9 cellular contexts compared by ENCODE assay signal in genomic region chr17:7549401-7550055, GRCh38. TPM values are rescaled to one million over a fixed set of nuclear protein-coding genes. Genes with fewer than 3 reads are reported as not detected.
DNase-seq lines count a peak whose midpoint lies in the region; ATAC-seq, FAIRE-seq and TF ChIP-seq lines count a peak whose summit lies in the region.
"Had no signal": no experiment of that assay in that cellular context is flagged by ENCODE, and none has a peak within 500 bp of the region (broad histone marks: within the 10 kb centered on the region; RNA-seq: fewer than 3 reads in every experiment).

No MANE protein-coding gene starts in this region.

- H3K4me2 ChIP-seq in mammary epithelial cell (ENCODE audit: insufficient read depth, low read depth, low read length): peak overlapping the region; percentile 95
- H3K4me2 ChIP-seq in HepG2 (ENCODE audit: low read depth, low read length): peak overlapping the region; percentile 65
- no peak overlapping the region for H3K4me2 ChIP-seq in MM.1S (ENCODE audit: low read depth, low read length)

- H3K27ac ChIP-seq in mammary epithelial cell (ENCODE audit: insufficient read depth, low read depth, low read length): no peak overlapping the region
- H3K27ac ChIP-seq in HepG2 (ENCODE audit: extremely low read length, insufficient read depth, low read length): no peak overlapping the region
- no peak overlapping the region for H3K27ac ChIP-seq in MM.1S (ENCODE audit: low read length)
- H3K27ac ChIP-seq: C4-2B had no signal

- H3K4me3 Mint-ChIP-seq in stimulated activated naive B cell treated with anti-CD40 and anti-IgM and Interleukin-4, amounts not matched to agents 10 μg/mL and 1 μg/mL and 100 μg/mL, for 72 hours: peak overlapping the region; percentile 68 to 69

- peaks cover 18% of the 10 kb centered on the region for H3F3A ChIP-seq in MM.1S (ENCODE audit: insufficient read depth, low read length)

- CTCF ChIA-PET in mammary epithelial cell (lab: Charles Lee; ENCODE audit: low non-redundant PET) (no interaction called here), HepG2 (lab: Yijun Ruan, JAX; ENCODE audit: low intra/inter-chr PET ratio, low total read pairs) (no interaction called here)

- no peaks in the 10 kb centered on the region for H3K9me2 ChIP-seq in MM.1S (replicated peaks; ENCODE audit: insufficient read depth, low read length)

- H2AFZ ChIP-seq in mammary epithelial cell (ENCODE audit: low read depth, low read length) (peak overlapping the region; percentile 95), HepG2 (ENCODE audit: low read length) (no peak overlapping the region), MM.1S (ENCODE audit: low read length) (no peak overlapping the region)

- H3K36me3 ChIP-seq in mammary epithelial cell (ENCODE audit: insufficient read depth, low read length) (no peaks in the 10 kb centered on the region), HepG2 (replicated peaks in 1 of 2; ENCODE audit: control insufficient read depth in 1 of 2, insufficient read depth in 2 of 2, low read length in 2 of 2) (no peaks in the 10 kb centered on the region), MM.1S (replicated peaks; ENCODE audit: insufficient read depth, low read length) (no peaks in the 10 kb centered on the region)

- peaks cover 14% of the 10 kb centered on the region for H3K4me1 ChIP-seq in mammary epithelial cell (ENCODE audit: insufficient read depth, low read length)
- H3K4me1 ChIP-seq in HepG2 (ENCODE audit: insufficient read depth, low read length): peaks cover 54% of the 10 kb centered on the region
- peaks cover 18% of the 10 kb centered on the region for H3K4me1 ChIP-seq in MM.1S (ENCODE audit: low read length)

- no TSS peak for BruUV-seq in mammary epithelial cell (replicated peaks; lab: Mats Ljungman, UMichigan)
- no TSS peak for BruUV-seq in HepG2 (replicated peaks; lab: Mats Ljungman, UMichigan)

- TF ChIP-seq CTCF in mammary epithelial cell (conservative IDR thresholded peaks at IDR 0.05 in 1 of 2, IDR thresholded peaks at IDR 0.05 in 1 of 2; ENCODE audit: extremely low read depth in 1 of 2, insufficient read depth in 1 of 2, low read depth in 1 of 2, low read length in 2 of 2): no peak
- no peak for TF ChIP-seq CTCF in HepG2 (CRISPR knock-in tag; IDR thresholded peaks at IDR 0.05)
- TF ChIP-seq CTCF in MM.1S (IDR thresholded peaks at IDR 0.05; ENCODE audit: low read length): no peak

- DNase-seq in activated T-cell treated with anti-CD3 and anti-CD28 coated beads for 24 hours (ENCODE audit: low read depth) (peak; percentile 30), activated T-cell treated with anti-CD3 and anti-CD28 coated beads for 4 hours (no peak), mammary epithelial cell (no peak), HepG2 (ENCODE audit: low spot score) (no peak), GF-D8 (lab: John Stamatoyannopoulos, UW) (no peak), GDM1 (lab: John Stamatoyannopoulos, UW) (no peak), MM.1S (no peak)
- no peak for DNase-seq in stimulated activated naive B cell treated with anti-CD40 and anti-IgM and Interleukin-4, amounts not matched to agents 10 μg/mL and 1 μg/mL and 100 μg/mL, for 72 hours

- dilution Hi-C loops in mammary epithelial cell (cut with HindIII; ENCODE audit: low sequenced_read_pairs): loop anchor here (5.0 kb wide), 1 partner anchor 62 kb away; no protein-coding TSS in a partner anchor

- TF ChIP-seq POLR2A in HepG2 (IDR thresholded peaks at IDR 0.05; ENCODE audit: insufficient read depth in 1 of 2, low read depth in 2 of 2, low read length in 2 of 2): no peak

- H3K27me3 ChIP-seq in mammary epithelial cell (ENCODE audit: insufficient read depth, low read length): no peaks in the 10 kb centered on the region
- no peaks in the 10 kb centered on the region; a peak in 2 of 5 replicates for H3K27me3 ChIP-seq in HepG2 (ENCODE audit: control insufficient read depth in 1 of 2, insufficient read depth in 2 of 2, low read length in 2 of 2)
- H3K27me3 ChIP-seq in MM.1S (replicated peaks; ENCODE audit: insufficient read depth, low read length): peaks cover 7% of the 10 kb centered on the region

- H3K27ac Mint-ChIP-seq in stimulated activated naive B cell treated with anti-CD40 and anti-IgM and Interleukin-4, amounts not matched to agents 10 μg/mL and 1 μg/mL and 100 μg/mL, for 72 hours: peak overlapping the region; percentile 14

- H3K4me1 Mint-ChIP-seq in stimulated activated naive B cell treated with anti-CD40 and anti-IgM and Interleukin-4, amounts not matched to agents 10 μg/mL and 1 μg/mL and 100 μg/mL, for 72 hours: peaks cover 41 to 64% of the 10 kb centered on the region in 2 donors

- TF ChIP-seq RAD21 in HepG2 (CRISPR knock-in tag; IDR thresholded peaks at IDR 0.05): no peak

- peak; percentile 55 for ATAC-seq in HepG2
- peak; percentile 32 to 45 for ATAC-seq in stimulated activated naive B cell treated with anti-CD40 and anti-IgM and Interleukin-4, amounts not matched to agents 10 μg/mL and 1 μg/mL and 100 μg/mL, for 72 hours (replicated peaks)

- H3K79me2 ChIP-seq in mammary epithelial cell (ENCODE audit: insufficient read depth, low read length) (no peaks in the 10 kb centered on the region), HepG2 (ENCODE audit: insufficient read depth, low read length) (no peaks in the 10 kb centered on the region), MM.1S (ENCODE audit: low read length) (no peaks in the 10 kb centered on the region)

- H3K36me3 Mint-ChIP-seq in stimulated activated naive B cell treated with anti-CD40 and anti-IgM and Interleukin-4, amounts not matched to agents 10 μg/mL and 1 μg/mL and 100 μg/mL, for 72 hours: peaks cover 0 to 2% of the 10 kb centered on the region in 2 donors

- FAIRE-seq in HepG2 (lab: Jason Lieb, UNC): no peak

- in situ Hi-C loops in mammary epithelial cell (cut with MboI; ENCODE audit: low sequenced_read_pairs in 2 of 2): no loop called here
- in situ Hi-C loops in HepG2 (cut with HindIII; ENCODE audit: extremely low pct_ligation_motif_present, low pct_unique_long_range_greater_than_20kb): no loop called here

- POLR2A ChIA-PET in HepG2 (lab: Yijun Ruan, JAX): interaction anchor here (0.8 to 3.9 kb wide), 3 partner anchors 8 to 198 kb away, joined by 3 to 18 read pairs (median 10); partner anchors contain the start of gene TNFSF13

- H4K20me1 ChIP-seq in mammary epithelial cell (ENCODE audit: insufficient read depth, low read length) (no peaks in the 10 kb centered on the region), HepG2 (ENCODE audit: insufficient read depth, low read length) (no peaks in the 10 kb centered on the region), MM.1S (ENCODE audit: insufficient read depth, low read length) (no peaks in the 10 kb centered on the region)

- H3K9me3 ChIP-seq in mammary epithelial cell (replicated peaks; ENCODE audit: insufficient read depth, low read length) (no peaks in the 10 kb centered on the region), HepG2 (ENCODE audit: low read length) (no peaks in the 10 kb centered on the region), MM.1S (replicated peaks; ENCODE audit: insufficient read depth, low read length) (no peaks in the 10 kb centered on the region)

- H3K4me3 ChIP-seq in mammary epithelial cell (replicated peaks in 1 of 3; ENCODE audit: insufficient read depth in 1 of 3, low read depth in 2 of 3, low read length in 3 of 3) (peak overlapping the region in 1 of 3 experiments; percentile 44), HepG2 (replicated peaks in 1 of 3; ENCODE audit: insufficient read depth in 1 of 3, low read depth in 2 of 3, low read length in 3 of 3) (peak overlapping the region; percentile 55 to 70 (median 65); a peak in 4 of 6 replicates), MM.1S (ENCODE audit: low read length) (no peak overlapping the region)

- H3K9ac ChIP-seq in mammary epithelial cell (ENCODE audit: insufficient read depth, low read length) (no peak overlapping the region), HepG2 (ENCODE audit: insufficient read depth, low read depth, low read length) (no peak overlapping the region; the same call in 1 of the 2 replicates), MM.1S (ENCODE audit: low read length) (no peak overlapping the region)

- intact Hi-C loops in mammary epithelial cell (cut with micrococcal nuclease) (no loop called here), HepG2 (cut with micrococcal nuclease; ENCODE audit: unreplicated experiment) (no loop called here)

- no peaks in the 10 kb centered on the region for H3K27me3 Mint-ChIP-seq in stimulated activated naive B cell treated with anti-CD40 and anti-IgM and Interleukin-4, amounts not matched to agents 10 μg/mL and 1 μg/mL and 100 μg/mL, for 72 hours

- TF ChIP-seq EP300 in HepG2 (IDR thresholded peaks at IDR 0.05; ENCODE audit: low read depth in 2 of 2, low read length in 2 of 2): no peak
- TF ChIP-seq EP300 in HepG2 (CRISPR knock-in tag; IDR thresholded peaks at IDR 0.05; ENCODE audit: borderline replicate concordance): no peak

- H3K9me3 Mint-ChIP-seq in stimulated activated naive B cell treated with anti-CD40 and anti-IgM and Interleukin-4, amounts not matched to agents 10 μg/mL and 1 μg/mL and 100 μg/mL, for 72 hours: no peaks in the 10 kb centered on the region

- 42% methylated on average over 13 of the region's 20 CpGs for WGBS in mammary epithelial cell (ENCODE audit: low coverage, missing lambda C conversion rate)
- 50% methylated on average over 20 of the region's 20 CpGs for WGBS in HepG2 (ENCODE audit: low lambda C conversion rate)

RNA-seq across cellular contexts. Expression of gene TNFSF12, which starts 0.7 kb away (rescaled TPM):
- total RNA-seq in mammary epithelial cell (1 to 10 TPM; 4.7 TPM), HepG2 (2016; rRNA removed; fragmentation: Illumina TruSeq; extraction: Trizol) (0.73 and 0.93 TPM in 2 replicates)
- polyA plus RNA-seq in mammary epithelial cell (2.1 TPM), HepG2 (2011; rRNA removed) (6.3 and 7.2 TPM in 2 replicates)
- 31.1 TPM for polyA minus RNA-seq in mammary epithelial cell
- 3.9 and 4.8 TPM in 2 replicates for total RNA-seq in HepG2 (2016; cell fraction: cytosol; rRNA removed; fragmentation: Illumina TruSeq; extraction: Trizol; ENCODE audit: low read depth)
- total RNA-seq in HepG2 (2016; cell fraction: insoluble cytoplasmic fraction; rRNA removed; fragmentation: Illumina TruSeq; extraction: Trizol): 0.97 and 1.6 TPM in 2 replicates
- total RNA-seq in HepG2 (2016; cell fraction: membrane; rRNA removed; fragmentation: Illumina TruSeq; extraction: Trizol): 3.9 and 5.7 TPM in 2 replicates
- 1.2 TPM in 1 of 2 replicates, not detected in the other for total RNA-seq in HepG2 (2016; cell fraction: nucleus; rRNA removed; fragmentation: Illumina TruSeq; extraction: Trizol)
- polyA plus RNA-seq in HepG2 (2011; cell fraction: cytosol; rRNA removed): 7.6 and 10.0 TPM in 2 replicates
- polyA plus RNA-seq in HepG2 (2011; cell fraction: nucleus; rRNA removed): 5.3 and 5.4 TPM in 2 replicates
- 5.1 and 5.5 TPM in 2 replicates for polyA plus RNA-seq in HepG2 (2012)
- polyA plus RNA-seq in HepG2 (2016; cell fraction: cytosol; fragmentation: Illumina TruSeq; extraction: Trizol; ENCODE audit: low read depth): 13.4 and 14.8 TPM in 2 replicates
- 1.9 and 2.1 TPM in 2 replicates for polyA plus RNA-seq in HepG2 (2016; cell fraction: insoluble cytoplasmic fraction; fragmentation: Illumina TruSeq; extraction: Trizol; ENCODE audit: low read depth)
- polyA plus RNA-seq in HepG2 (2016; cell fraction: membrane; fragmentation: Illumina TruSeq; extraction: Trizol; ENCODE audit: low read depth): 12.4 and 14.7 TPM in 2 replicates
- 1.4 and 2.2 TPM in 2 replicates for polyA plus RNA-seq in HepG2 (2016; cell fraction: nucleus; fragmentation: Illumina TruSeq; extraction: Trizol; ENCODE audit: insufficient read depth, low read depth)
- polyA minus RNA-seq in HepG2 (2011; rRNA and poly(A)+ RNA removed; ENCODE audit: low replicate concordance): 2.1 and 2.2 TPM in 2 replicates
- polyA minus RNA-seq in HepG2 (2011; cell fraction: cytosol; rRNA and poly(A)+ RNA removed): 1.8 and 2.3 TPM in 2 replicates
- 0.99 and 1.0 TPM in 2 replicates for polyA minus RNA-seq in HepG2 (2011; cell fraction: nucleus; rRNA and poly(A)+ RNA removed)

RNA-seq across cellular contexts. Expression of gene TNFSF13, which starts 9.0 kb away (rescaled TPM):
- 1 to 10 TPM; 3.0 to 5.3 TPM for total RNA-seq in mammary epithelial cell
- polyA plus RNA-seq in mammary epithelial cell: 4.0 TPM
- 5.2 TPM for polyA minus RNA-seq in mammary epithelial cell
- 1.7 and 2.5 TPM in 2 replicates for total RNA-seq in HepG2 (2016; rRNA removed; fragmentation: Illumina TruSeq; extraction: Trizol)
- 0.20 and 0.79 TPM in 2 replicates for total RNA-seq in HepG2 (2016; cell fraction: cytosol; rRNA removed; fragmentation: Illumina TruSeq; extraction: Trizol; ENCODE audit: low read depth)
- 2.0 and 2.2 TPM in 2 replicates for total RNA-seq in HepG2 (2016; cell fraction: insoluble cytoplasmic fraction; rRNA removed; fragmentation: Illumina TruSeq; extraction: Trizol)
- 1.1 and 2.2 TPM in 2 replicates for total RNA-seq in HepG2 (2016; cell fraction: membrane; rRNA removed; fragmentation: Illumina TruSeq; extraction: Trizol)
- total RNA-seq in HepG2 (2016; cell fraction: nucleus; rRNA removed; fragmentation: Illumina TruSeq; extraction: Trizol): 2.9 and 3.2 TPM in 2 replicates
- polyA plus RNA-seq in HepG2 (2011; rRNA removed): 3.3 TPM in 2 replicates
- 2.2 TPM in 2 replicates for polyA plus RNA-seq in HepG2 (2011; cell fraction: cytosol; rRNA removed)
- polyA plus RNA-seq in HepG2 (2011; cell fraction: nucleus; rRNA removed): 9.6 and 11.2 TPM in 2 replicates
- 2.6 and 3.9 TPM in 2 replicates for polyA plus RNA-seq in HepG2 (2012)
- 0.76 and 2.2 TPM in 2 replicates for polyA plus RNA-seq in HepG2 (2016; cell fraction: cytosol; fragmentation: Illumina TruSeq; extraction: Trizol; ENCODE audit: low read depth)
- 3.1 and 3.7 TPM in 2 replicates for polyA plus RNA-seq in HepG2 (2016; cell fraction: insoluble cytoplasmic fraction; fragmentation: Illumina TruSeq; extraction: Trizol; ENCODE audit: low read depth)
- 2.2 and 2.3 TPM in 2 replicates for polyA plus RNA-seq in HepG2 (2016; cell fraction: membrane; fragmentation: Illumina TruSeq; extraction: Trizol; ENCODE audit: low read depth)
- polyA plus RNA-seq in HepG2 (2016; cell fraction: nucleus; fragmentation: Illumina TruSeq; extraction: Trizol; ENCODE audit: insufficient read depth, low read depth): 4.9 and 6.7 TPM in 2 replicates
- polyA minus RNA-seq in HepG2 (2011; rRNA and poly(A)+ RNA removed; ENCODE audit: low replicate concordance): 2.2 and 7.1 TPM in 2 replicates
- 0.26 and 1.3 TPM in 2 replicates for polyA minus RNA-seq in HepG2 (2011; cell fraction: cytosol; rRNA and poly(A)+ RNA removed)
- polyA minus RNA-seq in HepG2 (2011; cell fraction: nucleus; rRNA and poly(A)+ RNA removed): 2.1 and 3.0 TPM in 2 replicates

RNA-seq across cellular contexts. Expression of gene SENP3, which starts 12.2 kb away (rescaled TPM):
- 10 to 100 TPM; 55.0 to 66.7 TPM for total RNA-seq in mammary epithelial cell
- 97.3 TPM for polyA plus RNA-seq in mammary epithelial cell
- 156 TPM for polyA minus RNA-seq in mammary epithelial cell
- 64.5 and 75.4 TPM in 2 replicates for total RNA-seq in HepG2 (2016; rRNA removed; fragmentation: Illumina TruSeq; extraction: Trizol)
- 46.1 and 48.3 TPM in 2 replicates for total RNA-seq in HepG2 (2016; cell fraction: cytosol; rRNA removed; fragmentation: Illumina TruSeq; extraction: Trizol; ENCODE audit: low read depth)
- total RNA-seq in HepG2 (2016; cell fraction: insoluble cytoplasmic fraction; rRNA removed; fragmentation: Illumina TruSeq; extraction: Trizol): 67.8 and 80.2 TPM in 2 replicates
- 96.7 and 98.4 TPM in 2 replicates for total RNA-seq in HepG2 (2016; cell fraction: membrane; rRNA removed; fragmentation: Illumina TruSeq; extraction: Trizol)
- 31.6 and 38.4 TPM in 2 replicates for total RNA-seq in HepG2 (2016; cell fraction: nucleus; rRNA removed; fragmentation: Illumina TruSeq; extraction: Trizol)
- 55.8 and 57.3 TPM in 2 replicates for polyA plus RNA-seq in HepG2 (2011; rRNA removed)
- polyA plus RNA-seq in HepG2 (2011; cell fraction: cytosol; rRNA removed): 51.2 and 51.8 TPM in 2 replicates
- 36.5 and 39.7 TPM in 2 replicates for polyA plus RNA-seq in HepG2 (2011; cell fraction: nucleus; rRNA removed)
- 20.5 and 25.7 TPM in 2 replicates for polyA plus RNA-seq in HepG2 (2012)
- 29.8 and 32.5 TPM in 2 replicates for polyA plus RNA-seq in HepG2 (2016; cell fraction: cytosol; fragmentation: Illumina TruSeq; extraction: Trizol; ENCODE audit: low read depth)
- 66.8 and 75.8 TPM in 2 replicates for polyA plus RNA-seq in HepG2 (2016; cell fraction: insoluble cytoplasmic fraction; fragmentation: Illumina TruSeq; extraction: Trizol; ENCODE audit: low read depth)
- polyA plus RNA-seq in HepG2 (2016; cell fraction: membrane; fragmentation: Illumina TruSeq; extraction: Trizol; ENCODE audit: low read depth): 81.7 and 87.7 TPM in 2 replicates
- polyA plus RNA-seq in HepG2 (2016; cell fraction: nucleus; fragmentation: Illumina TruSeq; extraction: Trizol; ENCODE audit: insufficient read depth, low read depth): 52.7 and 61.4 TPM in 2 replicates
- polyA minus RNA-seq in HepG2 (2011; rRNA and poly(A)+ RNA removed; ENCODE audit: low replicate concordance): 67.9 and 190 TPM in 2 replicates
- polyA minus RNA-seq in HepG2 (2011; cell fraction: cytosol; rRNA and poly(A)+ RNA removed): 26.8 and 29.3 TPM in 2 replicates
- 19.1 and 20.5 TPM in 2 replicates for polyA minus RNA-seq in HepG2 (2011; cell fraction: nucleus; rRNA and poly(A)+ RNA removed)

RNA-seq across cellular contexts. Expression of gene CD68, which starts 29.9 kb away (rescaled TPM):
- total RNA-seq in mammary epithelial cell (10 to 100 TPM in 1 of 2 donors, 1 to 10 TPM in 1; 1.8 to 26.1 TPM), HepG2 (2016; rRNA removed; fragmentation: Illumina TruSeq; extraction: Trizol) (4.1 and 10.3 TPM in 2 replicates)
- polyA plus RNA-seq in mammary epithelial cell (39.4 TPM), HepG2 (2011; rRNA removed) (104 and 124 TPM in 2 replicates)
- polyA minus RNA-seq in mammary epithelial cell: 20.9 TPM
- total RNA-seq in HepG2 (2016; cell fraction: cytosol; rRNA removed; fragmentation: Illumina TruSeq; extraction: Trizol; ENCODE audit: low read depth): 6.3 and 6.7 TPM in 2 replicates
- total RNA-seq in HepG2 (2016; cell fraction: insoluble cytoplasmic fraction; rRNA removed; fragmentation: Illumina TruSeq; extraction: Trizol): 3.2 and 7.8 TPM in 2 replicates
- total RNA-seq in HepG2 (2016; cell fraction: membrane; rRNA removed; fragmentation: Illumina TruSeq; extraction: Trizol): 7.2 and 7.7 TPM in 2 replicates
- 3.2 and 9.0 TPM in 2 replicates for total RNA-seq in HepG2 (2016; cell fraction: nucleus; rRNA removed; fragmentation: Illumina TruSeq; extraction: Trizol)
- polyA plus RNA-seq in HepG2 (2011; cell fraction: cytosol; rRNA removed): 69.4 and 81.9 TPM in 2 replicates
- polyA plus RNA-seq in HepG2 (2011; cell fraction: nucleus; rRNA removed): 15.4 and 16.3 TPM in 2 replicates
- polyA plus RNA-seq in HepG2 (2012): 26.8 and 35.7 TPM in 2 replicates
- 16.5 and 18.7 TPM in 2 replicates for polyA plus RNA-seq in HepG2 (2016; cell fraction: cytosol; fragmentation: Illumina TruSeq; extraction: Trizol; ENCODE audit: low read depth)
- polyA plus RNA-seq in HepG2 (2016; cell fraction: insoluble cytoplasmic fraction; fragmentation: Illumina TruSeq; extraction: Trizol; ENCODE audit: low read depth): 17.2 and 20.1 TPM in 2 replicates
- 24.5 and 25.8 TPM in 2 replicates for polyA plus RNA-seq in HepG2 (2016; cell fraction: membrane; fragmentation: Illumina TruSeq; extraction: Trizol; ENCODE audit: low read depth)
- polyA plus RNA-seq in HepG2 (2016; cell fraction: nucleus; fragmentation: Illumina TruSeq; extraction: Trizol; ENCODE audit: insufficient read depth, low read depth): 16.1 and 21.1 TPM in 2 replicates
- polyA minus RNA-seq in HepG2 (2011; rRNA and poly(A)+ RNA removed; ENCODE audit: low replicate concordance): 12.6 and 26.1 TPM in 2 replicates
- polyA minus RNA-seq in HepG2 (2011; cell fraction: cytosol; rRNA and poly(A)+ RNA removed): 7.6 and 9.9 TPM in 2 replicates
- 4.6 and 6.2 TPM in 2 replicates for polyA minus RNA-seq in HepG2 (2011; cell fraction: nucleus; rRNA and poly(A)+ RNA removed)

RNA-seq across cellular contexts. Expression of gene MPDU1, which starts 34.1 kb away (rescaled TPM):
- total RNA-seq in mammary epithelial cell: 10 to 100 TPM; 44.8 to 51.2 TPM
- 120 TPM for polyA plus RNA-seq in mammary epithelial cell
- polyA minus RNA-seq in mammary epithelial cell: 57.9 TPM
- 59.5 and 112 TPM in 2 replicates for total RNA-seq in HepG2 (2016; rRNA removed; fragmentation: Illumina TruSeq; extraction: Trizol)
- total RNA-seq in HepG2 (2016; cell fraction: cytosol; rRNA removed; fragmentation: Illumina TruSeq; extraction: Trizol; ENCODE audit: low read depth): 17.5 and 21.1 TPM in 2 replicates
- 62.6 and 101 TPM in 2 replicates for total RNA-seq in HepG2 (2016; cell fraction: insoluble cytoplasmic fraction; rRNA removed; fragmentation: Illumina TruSeq; extraction: Trizol)
- total RNA-seq in HepG2 (2016; cell fraction: membrane; rRNA removed; fragmentation: Illumina TruSeq; extraction: Trizol): 24.3 and 28.7 TPM in 2 replicates
- 84.0 and 86.6 TPM in 2 replicates for total RNA-seq in HepG2 (2016; cell fraction: nucleus; rRNA removed; fragmentation: Illumina TruSeq; extraction: Trizol)
- polyA plus RNA-seq in HepG2 (2011; rRNA removed): 127 and 167 TPM in 2 replicates
- 188 and 194 TPM in 2 replicates for polyA plus RNA-seq in HepG2 (2011; cell fraction: cytosol; rRNA removed)
- polyA plus RNA-seq in HepG2 (2011; cell fraction: nucleus; rRNA removed): 91.5 and 103 TPM in 2 replicates
- 56.7 and 59.6 TPM in 2 replicates for polyA plus RNA-seq in HepG2 (2012)
- polyA plus RNA-seq in HepG2 (2016; cell fraction: cytosol; fragmentation: Illumina TruSeq; extraction: Trizol; ENCODE audit: low read depth): 12.2 and 12.9 TPM in 2 replicates
- 73.5 and 77.4 TPM in 2 replicates for polyA plus RNA-seq in HepG2 (2016; cell fraction: insoluble cytoplasmic fraction; fragmentation: Illumina TruSeq; extraction: Trizol; ENCODE audit: low read depth)
- 22.9 and 23.5 TPM in 2 replicates for polyA plus RNA-seq in HepG2 (2016; cell fraction: membrane; fragmentation: Illumina TruSeq; extraction: Trizol; ENCODE audit: low read depth)
- polyA plus RNA-seq in HepG2 (2016; cell fraction: nucleus; fragmentation: Illumina TruSeq; extraction: Trizol; ENCODE audit: insufficient read depth, low read depth): 172 and 177 TPM in 2 replicates
- polyA minus RNA-seq in HepG2 (2011; rRNA and poly(A)+ RNA removed; ENCODE audit: low replicate concordance): 205 and 272 TPM in 2 replicates
- 31.8 and 40.4 TPM in 2 replicates for polyA minus RNA-seq in HepG2 (2011; cell fraction: cytosol; rRNA and poly(A)+ RNA removed)
- polyA minus RNA-seq in HepG2 (2011; cell fraction: nucleus; rRNA and poly(A)+ RNA removed): 30.7 and 35.3 TPM in 2 replicates
